In genomic region chr6:20893415-20893814, GRCh38 we compare ENCODE assay signal across 11 cellular contexts.
"Had no signal": no experiment of that assay in that cellular context is flagged by ENCODE, and none has a peak within 500 bp of the region (broad histone marks: within the 10 kb centered on the region; RNA-seq: fewer than 3 reads in every experiment).

No MANE protein-coding gene starts in this region.

- H3K4me3 ChIP-seq: MG63 had no signal

- H3K27ac Mint-ChIP-seq: T-cell had no signal

- H3K27ac ChIP-seq: HL-60, RWPE1 had no signal

- H3K9ac ChIP-seq: SK-N-SH had no signal

- H3K4me1 Mint-ChIP-seq: T-cell had no signal

- ATAC-seq: Panc1, T-cell had no signal

- H3K36me3 ChIP-seq: MG63 had no signal

- H3K27me3 Mint-ChIP-seq: T-cell had no signal

- H3K9me3 ChIP-seq: MG63, SK-N-SH had no signal

- DNase-seq: KBM-7, MG63, NCI-H1694, NCI-H446 treated with DMSO at 0.1 percent for 48 hours, NCI-H524, SK-N-SH, SW 1271, T-cell had no signal

- H3K27me3 ChIP-seq: MG63 had no signal

- H3K4me3 Mint-ChIP-seq: T-cell had no signal

- H3K4me2 ChIP-seq: SK-N-SH had no signal
